ENCODE assay signal across 22 cellular contexts in genomic region chr10:117938104-117938503, GRCh38.
A peak's percentile ranks its signal among the peaks of the same experiment; 100 is the strongest.
DNase-seq lines count a peak whose midpoint lies in the region; ATAC-seq and TF ChIP-seq lines count a peak whose summit lies in the region.
"Had no signal": no experiment of that assay in that cellular context is flagged by ENCODE, and none has a peak within 500 bp of the region (broad histone marks: within the 10 kb centered on the region; RNA-seq: fewer than 3 reads in every experiment).

No MANE protein-coding gene starts in this region.

- H3K9me3 Mint-ChIP-seq in activated naive CD4-positive, alpha-beta T cell treated with anti-CD3 and anti-CD28 coated beads, Interleukin-2, amount 50 U/mL, for 72 hours: peaks cover 0 to 9% of the 10 kb centered on the region in 2 donors
- H3K9me3 Mint-ChIP-seq in activated T-helper 17 cell treated with anti-CD3 and anti-CD28 coated beads, Interleukin-2, amount 50 U/mL, for 72 hours: peaks cover 6% of the 10 kb centered on the region
- peaks cover 5% of the 10 kb centered on the region for H3K9me3 Mint-ChIP-seq in neural progenitor cell
- H3K9me3 Mint-ChIP-seq: CD8-positive, alpha-beta T cell had no signal

- H3K27ac ChIP-seq in neural progenitor cell: no peak overlapping the region

- no peaks in the 10 kb centered on the region for H3K79me2 ChIP-seq in neural progenitor cell (ENCODE audit: low read depth)

- H3K36me3 Mint-ChIP-seq in activated naive CD4-positive, alpha-beta T cell treated with anti-CD3 and anti-CD28 coated beads, Interleukin-2, amount 50 U/mL, for 72 hours: peaks cover 0 to 6% of the 10 kb centered on the region in 2 donors
- H3K36me3 Mint-ChIP-seq in activated T-helper 17 cell treated with anti-CD3 and anti-CD28 coated beads, Interleukin-2, amount 50 U/mL, for 72 hours (ENCODE audit: low read depth): no peaks in the 10 kb centered on the region
- H3K36me3 Mint-ChIP-seq in neural progenitor cell: no peaks in the 10 kb centered on the region
- H3K36me3 Mint-ChIP-seq: CD8-positive, alpha-beta T cell had no signal

- no peak overlapping the region for H3K4me3 ChIP-seq in neural progenitor cell

- peaks cover 4% of the 10 kb centered on the region for H3K4me1 Mint-ChIP-seq in activated T-helper 17 cell treated with anti-CD3 and anti-CD28 coated beads, Interleukin-2, amount 50 U/mL, for 72 hours
- peaks cover 16% of the 10 kb centered on the region for H3K4me1 Mint-ChIP-seq in neural progenitor cell

- H3K4me1 ChIP-seq in neural progenitor cell: peaks cover 25% of the 10 kb centered on the region

- DNase-seq in activated CD4-positive, alpha-beta T cell treated with anti-CD3 and anti-CD28 coated beads, Interleukin-2, amount 50 U/mL, for 48 hours: peak; percentile 0 to 6
- no peak for DNase-seq in activated CD4-positive, alpha-beta T cell treated with anti-CD3 and anti-CD28 coated beads, Interleukin-2, amount 50 U/mL, for 1 hour
- no peak for DNase-seq in activated naive CD4-positive, alpha-beta T cell treated with anti-CD3 and anti-CD28 coated beads, Interleukin-2, amount 50 U/mL, for 72 hours (ENCODE audit: low spot score in 2 of 2)
- no peak for DNase-seq in activated naive CD4-positive, alpha-beta T cell treated with Interleukin-2 at 50 U/mL for 16 hours
- peak; percentile 9 for DNase-seq in stimulated activated naive CD8-positive, alpha-beta T cell treated with anti-CD3 and anti-CD28 coated beads, Interleukin-15, Interleukin-2, amounts not matched to agents 100 U/mL and 50 U/mL, for 24 hours
- DNase-seq in neural progenitor cell (ENCODE audit: low spot score) (no peak), D341Med (ENCODE audit: low spot score) (no peak)
- DNase-seq: C1 segment of cervical spinal cord; Calu3; CD8-positive, alpha-beta T cell; DMS153; HCEC 1CT; KBM-7; MV-4-11; NCI-H1105; NCI-H1436 treated with DMSO at 0.1 percent for 48 hours; NCI-H187 treated with DMSO at 0.1 percent for 48 hours; NCI-H446; NCI-H524 treated with DMSO at 0.1 percent for 48 hours; NCI-H774; SIG-M5 had no signal

- no peak overlapping the region for H3K4me2 ChIP-seq in neural progenitor cell

- H3K27ac Mint-ChIP-seq in activated naive CD4-positive, alpha-beta T cell treated with anti-CD3 and anti-CD28 coated beads, Interleukin-2, amount 50 U/mL, for 72 hours: no peak overlapping the region
- no peak overlapping the region for H3K27ac Mint-ChIP-seq in activated T-helper 17 cell treated with anti-CD3 and anti-CD28 coated beads, Interleukin-2, amount 50 U/mL, for 72 hours
- no peak overlapping the region for H3K27ac Mint-ChIP-seq in neural progenitor cell
- H3K27ac Mint-ChIP-seq: CD8-positive, alpha-beta T cell had no signal

- H2AFZ ChIP-seq in neural progenitor cell (replicated peaks): no peak overlapping the region

- no peaks in the 10 kb centered on the region for H3K36me3 ChIP-seq in neural progenitor cell

- peaks cover 3% of the 10 kb centered on the region for H3K27me3 Mint-ChIP-seq in activated T-helper 17 cell treated with anti-CD3 and anti-CD28 coated beads, Interleukin-2, amount 50 U/mL, for 72 hours
- peaks cover 12% of the 10 kb centered on the region for H3K27me3 Mint-ChIP-seq in neural progenitor cell (ENCODE audit: insufficient read depth, low read depth)

- H3K9me3 ChIP-seq in neural progenitor cell (ENCODE audit: low read depth): no peaks in the 10 kb centered on the region

- ATAC-seq in activated naive CD4-positive, alpha-beta T cell treated with anti-CD3 and anti-CD28 coated beads, Interleukin-2, amount 50 U/mL, for 72 hours: peak; percentile 63 to 81
- ATAC-seq in activated T-helper 17 cell treated with anti-CD3 and anti-CD28 coated beads, Interleukin-2, amount 50 U/mL, for 72 hours (replicated peaks): peak; percentile 50
- ATAC-seq in stimulated activated naive CD8-positive, alpha-beta T cell treated with anti-CD3 and anti-CD28 coated beads, Interleukin-15, Interleukin-2, amounts not matched to agents 100 U/mL and 50 U/mL, for 24 hours: peak; percentile 81
- ATAC-seq: CD8-positive, alpha-beta T cell had no signal

- TF ChIP-seq CTCF in neural progenitor cell (IDR thresholded peaks at IDR 0.05): no peak

- no peak overlapping the region for H3K9ac ChIP-seq in neural progenitor cell

- no peak overlapping the region for H3K4me3 Mint-ChIP-seq in activated T-helper 17 cell treated with anti-CD3 and anti-CD28 coated beads, Interleukin-2, amount 50 U/mL, for 72 hours
- no peak overlapping the region for H3K4me3 Mint-ChIP-seq in neural progenitor cell
- H3K4me3 Mint-ChIP-seq: CD8-positive, alpha-beta T cell had no signal

- peaks cover 12% of the 10 kb centered on the region for H3F3A ChIP-seq in neural progenitor cell (ENCODE audit: low read depth)

- no peaks in the 10 kb centered on the region for H4K20me1 ChIP-seq in neural progenitor cell (ENCODE audit: low read depth)

- no peaks in the 10 kb centered on the region for H3K27me3 ChIP-seq in neural progenitor cell

Comparison
In these comparisons a context has a peak if more than half of its experiments do, and no peak if none do; other contexts are left out.
1. DNase-seq: peak in activated CD4-positive, alpha-beta T cell treated with anti-CD3 and anti-CD28 coated beads, Interleukin-2, amount 50 U/mL, for 48 hours (2 of 2) and stimulated activated naive CD8-positive, alpha-beta T cell treated with anti-CD3 and anti-CD28 coated beads, Interleukin-15, Interleukin-2, amounts not matched to agents 100 U/mL and 50 U/mL, for 24 hours (single experiment); none in activated CD4-positive, alpha-beta T cell treated with anti-CD3 and anti-CD28 coated beads, Interleukin-2, amount 50 U/mL, for 1 hour (single experiment), activated naive CD4-positive, alpha-beta T cell treated with anti-CD3 and anti-CD28 coated beads, Interleukin-2, amount 50 U/mL, for 72 hours (0 of 2), activated naive CD4-positive, alpha-beta T cell treated with Interleukin-2 at 50 U/mL for 16 hours (single experiment), neural progenitor cell (single experiment) and D341Med (single experiment).
2. Peak in every context shown above with its lines, with median percentiles within 50 percentile points of each other: ATAC-seq.